Comparison of ENCODE assay signal across 1 cellular context in the genomic region with DNA sequence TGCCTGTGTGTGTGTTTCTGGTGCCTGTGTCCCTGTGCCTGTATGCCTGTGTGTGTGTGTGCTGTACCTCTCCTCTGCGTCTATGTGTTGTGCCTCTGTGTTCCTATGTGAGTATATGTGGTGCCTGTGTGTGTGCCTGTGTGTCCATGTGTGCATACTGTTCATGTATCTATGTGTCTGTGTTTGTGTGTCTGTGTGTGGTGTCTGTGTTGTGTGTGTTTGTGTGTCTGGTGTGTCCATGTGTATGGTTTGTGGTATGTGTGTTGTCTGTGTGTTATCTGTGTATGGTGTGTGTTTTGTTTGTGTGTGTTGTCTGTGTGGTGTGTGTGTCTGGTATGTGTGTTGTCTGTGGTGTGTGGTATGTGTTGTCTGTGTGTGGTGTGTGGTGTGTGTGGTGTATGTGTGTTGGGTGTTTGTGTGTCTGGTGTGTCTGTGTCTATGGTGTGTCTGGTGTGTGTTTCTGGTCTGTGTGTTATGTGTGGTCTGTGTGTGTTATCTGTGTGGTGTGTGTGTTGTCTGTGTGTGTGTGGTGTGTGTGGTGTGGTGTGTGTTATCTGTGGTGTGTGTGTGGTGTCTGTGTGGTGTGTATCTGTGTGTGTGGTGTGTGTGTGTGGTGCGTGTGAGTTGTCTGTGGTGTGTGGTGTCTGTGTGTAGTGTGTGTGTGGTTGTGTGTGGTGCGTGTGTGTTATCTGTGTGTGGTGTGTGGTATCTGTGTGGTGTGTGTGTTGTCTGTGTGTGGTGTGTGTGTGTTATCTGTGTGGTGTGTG.
A peak's percentile ranks its signal among the peaks of the same experiment; 100 is the strongest.
TF ChIP-seq lines count a peak whose summit lies in the region.

No MANE protein-coding gene starts in this region.

TF ChIP-seq in GM12878, 131 proteins besides CTCF, POLR2A, EP300 and RAD21:
- peak; percentile 16 for TF ChIP-seq NR2C2 (IDR thresholded peaks at IDR 0.05; ENCODE audit: borderline replicate concordance, control insufficient read depth, insufficient read length, low read depth)
- TF ChIP-seq RUNX3 (IDR thresholded peaks at IDR 0.05; ENCODE audit: low read length), result 0 out of 2 replicates have a peak, but pooled peaks have one; percentile 3
- TF ChIP-seq PAX5 (IDR thresholded peaks at IDR 0.05; ENCODE audit: borderline replicate concordance, low read depth, low read length), result no peak
- TF ChIP-seq, protein P1, sequence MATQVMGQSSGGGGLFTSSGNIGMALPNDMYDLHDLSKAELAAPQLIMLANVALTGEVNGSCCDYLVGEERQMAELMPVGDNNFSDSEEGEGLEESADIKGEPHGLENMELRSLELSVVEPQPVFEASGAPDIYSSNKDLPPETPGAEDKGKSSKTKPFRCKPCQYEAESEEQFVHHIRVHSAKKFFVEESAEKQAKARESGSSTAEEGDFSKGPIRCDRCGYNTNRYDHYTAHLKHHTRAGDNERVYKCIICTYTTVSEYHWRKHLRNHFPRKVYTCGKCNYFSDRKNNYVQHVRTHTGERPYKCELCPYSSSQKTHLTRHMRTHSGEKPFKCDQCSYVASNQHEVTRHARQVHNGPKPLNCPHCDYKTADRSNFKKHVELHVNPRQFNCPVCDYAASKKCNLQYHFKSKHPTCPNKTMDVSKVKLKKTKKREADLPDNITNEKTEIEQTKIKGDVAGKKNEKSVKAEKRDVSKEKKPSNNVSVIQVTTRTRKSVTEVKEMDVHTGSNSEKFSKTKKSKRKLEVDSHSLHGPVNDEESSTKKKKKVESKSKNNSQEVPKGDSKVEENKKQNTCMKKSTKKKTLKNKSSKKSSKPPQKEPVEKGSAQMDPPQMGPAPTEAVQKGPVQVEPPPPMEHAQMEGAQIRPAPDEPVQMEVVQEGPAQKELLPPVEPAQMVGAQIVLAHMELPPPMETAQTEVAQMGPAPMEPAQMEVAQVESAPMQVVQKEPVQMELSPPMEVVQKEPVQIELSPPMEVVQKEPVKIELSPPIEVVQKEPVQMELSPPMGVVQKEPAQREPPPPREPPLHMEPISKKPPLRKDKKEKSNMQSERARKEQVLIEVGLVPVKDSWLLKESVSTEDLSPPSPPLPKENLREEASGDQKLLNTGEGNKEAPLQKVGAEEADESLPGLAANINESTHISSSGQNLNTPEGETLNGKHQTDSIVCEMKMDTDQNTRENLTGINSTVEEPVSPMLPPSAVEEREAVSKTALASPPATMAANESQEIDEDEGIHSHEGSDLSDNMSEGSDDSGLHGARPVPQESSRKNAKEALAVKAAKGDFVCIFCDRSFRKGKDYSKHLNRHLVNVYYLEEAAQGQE (IDR thresholded peaks at IDR 0.05; ENCODE audit: low read depth, low read length), result no peak
- TF ChIP-seq, protein P2, sequence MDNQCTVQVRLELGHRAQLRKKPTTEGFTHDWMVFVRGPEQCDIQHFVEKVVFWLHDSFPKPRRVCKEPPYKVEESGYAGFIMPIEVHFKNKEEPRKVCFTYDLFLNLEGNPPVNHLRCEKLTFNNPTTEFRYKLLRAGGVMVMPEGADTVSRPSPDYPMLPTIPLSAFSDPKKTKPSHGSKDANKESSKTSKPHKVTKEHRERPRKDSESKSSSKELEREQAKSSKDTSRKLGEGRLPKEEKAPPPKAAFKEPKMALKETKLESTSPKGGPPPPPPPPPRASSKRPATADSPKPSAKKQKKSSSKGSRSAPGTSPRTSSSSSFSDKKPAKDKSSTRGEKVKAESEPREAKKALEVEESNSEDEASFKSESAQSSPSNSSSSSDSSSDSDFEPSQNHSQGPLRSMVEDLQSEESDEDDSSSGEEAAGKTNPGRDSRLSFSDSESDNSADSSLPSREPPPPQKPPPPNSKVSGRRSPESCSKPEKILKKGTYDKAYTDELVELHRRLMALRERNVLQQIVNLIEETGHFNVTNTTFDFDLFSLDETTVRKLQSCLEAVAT (IDR thresholded peaks at IDR 0.05), result no peak
